Comparison of ENCODE assay signal across 16 cellular contexts in genomic region chr12:106307176-106307575, GRCh38. TPM values are rescaled to one million over a fixed set of nuclear protein-coding genes. Genes with fewer than 3 reads are reported as not detected.
DNase-seq lines count a peak whose midpoint lies in the region; ATAC-seq, FAIRE-seq and TF ChIP-seq lines count a peak whose summit lies in the region.
"Had no signal": no experiment of that assay in that cellular context is flagged by ENCODE, and none has a peak within 500 bp of the region (broad histone marks: within the 10 kb centered on the region; RNA-seq: fewer than 3 reads in every experiment).

No MANE protein-coding gene starts in this region.

- intact Hi-C loops in naive thymus-derived CD4-positive, alpha-beta T cell (cut with micrococcal nuclease) = loop anchor here (1.0 to 10.0 kb wide), 3 partner anchors 9 to 1542 kb away; no protein-coding TSS in a partner anchor

- H3K4me1 ChIP-seq in A549 = peaks cover 19% of the 10 kb centered on the region; the same call in 2 of the 3 replicates
- H3K4me1 ChIP-seq in BLaER1 = peaks cover 88% of the 10 kb centered on the region
- H3K4me1 ChIP-seq in naive thymus-derived CD4-positive, alpha-beta T cell (ENCODE audit: control insufficient read depth in 2 of 2, insufficient read depth in 2 of 2, low read length in 2 of 2) = peaks cover 15 to 44% of the 10 kb centered on the region in 2 donors

- no peak for TF ChIP-seq EP300 in A549 (IDR thresholded peaks at IDR 0.05)

- no peaks in the 10 kb centered on the region for H3K27me3 ChIP-seq in BLaER1
- no peaks in the 10 kb centered on the region for H3K27me3 ChIP-seq in naive thymus-derived CD4-positive, alpha-beta T cell (ENCODE audit: control insufficient read depth in 2 of 2, insufficient read depth in 2 of 2, low read length in 2 of 2)
- no peaks in the 10 kb centered on the region for H3K27me3 ChIP-seq in brain microvascular endothelial cell (replicated peaks)
- H3K27me3 ChIP-seq: SJCRH30 had no signal

- H3K4me2 ChIP-seq in A549 (peak overlapping the region; percentile 26; the same call in 1 of the 3 replicates), BLaER1 (peak overlapping the region; percentile 3; the same call in 1 of the 2 replicates)

- peak overlapping the region in 1 of 3 donors; percentile 93 for H3K4me3 Mint-ChIP-seq in T-cell
- H3K4me3 Mint-ChIP-seq in naive thymus-derived CD4-positive, alpha-beta T cell = peak overlapping the region in 6 of 10 donors; percentile 38 to 96 (median 56)

- CTCF ChIA-PET in A549 (lab: Yijun Ruan, JAX) = interaction anchor here (1.3 kb wide), 1 partner anchor 13 kb away, joined by 3 read pairs; no protein-coding TSS in a partner anchor
- CTCF ChIA-PET in T-cell (lab: Charles Lee) = interaction anchor here in 1 of 2 donors (3.3 kb wide), 1 partner anchor 50 kb away, joined by 17 read pairs; the partner anchor contains the start of gene POLR3B
- CTCF ChIA-PET in naive thymus-derived CD4-positive, alpha-beta T cell (lab: Charles Lee) = interaction anchor here (0.8 kb wide), 2 partner anchors 16 to 80 kb away, joined by 3 read pairs; no protein-coding TSS in a partner anchor

- H3K36me3 Mint-ChIP-seq in T-cell = peaks cover 46% of the 10 kb centered on the region
- H3K36me3 Mint-ChIP-seq in naive thymus-derived CD4-positive, alpha-beta T cell = peaks cover 2 to 19% (median 15%) of the 10 kb centered on the region in 5 donors

- H3K4me3 ChIP-seq in A549 (no peak overlapping the region), BLaER1 (no peak overlapping the region), brain microvascular endothelial cell (ENCODE audit: low read depth, low read length) (no peak overlapping the region)
- H3K4me3 ChIP-seq in naive thymus-derived CD4-positive, alpha-beta T cell (ENCODE audit: low read length) = no peak overlapping the region
- H3K4me3 ChIP-seq: K562, SJCRH30 had no signal

- peak overlapping the region; percentile 36 to 62 for H3K27ac Mint-ChIP-seq in T-cell
- peak overlapping the region in 8 of 9 donors; percentile 29 to 100 (median 60) for H3K27ac Mint-ChIP-seq in naive thymus-derived CD4-positive, alpha-beta T cell

- DNase-seq in A549 (ENCODE audit: low read depth in 1 of 2, low spot score in 1 of 2) (no peak), T-cell (no peak), brain microvascular endothelial cell (no peak), NCI-H526 (lab: John Stamatoyannopoulos, UW) (no peak)
- no peak for DNase-seq in naive thymus-derived CD4-positive, alpha-beta T cell
- DNase-seq: H7, NCI-H146, NCI-H2081 treated with DMSO at 0.1 percent for 48 hours, NCI-H2227 treated with DMSO at 0.1 percent for 48 hours, NCI-H526 treated with DMSO at 0.1 percent for 48 hours, SJCRH30 had no signal

- ATAC-seq in A549 = no peak
- ATAC-seq in T-cell (replicated peaks in 1 of 4) = no peak
- ATAC-seq in naive thymus-derived CD4-positive, alpha-beta T cell = no peak
- no peak for ATAC-seq in HG03469 (IDR thresholded peaks at IDR 0.05; ENCODE audit: unreplicated experiment)
- ATAC-seq: K562 had no signal

- no peak overlapping the region for H3K9ac ChIP-seq in BLaER1

- no peak for TF ChIP-seq POLR2A in A549 (IDR thresholded peaks at IDR 0.05; ENCODE audit: low read length)

- 11% methylated on average over 1 of the region's 1 CpG for WGBS in A549 (ENCODE audit: missing lambda C conversion rate)

- no peaks in the 10 kb centered on the region for H4K20me1 ChIP-seq in BLaER1

- H3K4me1 Mint-ChIP-seq in T-cell = peaks cover 80 to 82% (median 81%) of the 10 kb centered on the region in 3 donors
- H3K4me1 Mint-ChIP-seq in naive thymus-derived CD4-positive, alpha-beta T cell = peaks cover 36 to 90% (median 78%) of the 10 kb centered on the region in 7 donors

- FAIRE-seq in A549 (lab: Jason Lieb, UNC) = no peak
- FAIRE-seq: GM18507, K562 had no signal

- H3K27ac ChIP-seq in A549 (no peak overlapping the region), BLaER1 (no peak overlapping the region), brain microvascular endothelial cell (no peak overlapping the region)
- H3K27ac ChIP-seq in naive thymus-derived CD4-positive, alpha-beta T cell (ENCODE audit: low read depth, low read length) = peak overlapping the region; percentile 19
- H3K27ac ChIP-seq: RWPE1, SJCRH30 had no signal

- TF ChIP-seq CTCF in A549 (IDR thresholded peaks at IDR 0.05) (no peak), brain microvascular endothelial cell (IDR thresholded peaks at IDR 0.05; ENCODE audit: low read depth, low read length, missing control alignments) (no peak)

- no peaks in the 10 kb centered on the region for H3K9me3 Mint-ChIP-seq in T-cell
- no peaks in the 10 kb centered on the region for H3K9me3 Mint-ChIP-seq in naive thymus-derived CD4-positive, alpha-beta T cell

- H3K36me3 ChIP-seq in BLaER1 (no peaks in the 10 kb centered on the region), brain microvascular endothelial cell (replicated peaks) (no peaks in the 10 kb centered on the region)
- peaks cover 0 to 12% (median 4%) of the 10 kb centered on the region in 3 experiments for H3K36me3 ChIP-seq in naive thymus-derived CD4-positive, alpha-beta T cell (ENCODE audit: control insufficient read depth in 2 of 3, insufficient read depth in 3 of 3, low read length in 3 of 3)
- H3K36me3 ChIP-seq: SJCRH30 had no signal

- H3K27me3 Mint-ChIP-seq in T-cell = no peaks in the 10 kb centered on the region
- H3K27me3 Mint-ChIP-seq in naive thymus-derived CD4-positive, alpha-beta T cell = peaks cover 0 to 2% (median 0%) of the 10 kb centered on the region in 5 donors

- no peak for TF ChIP-seq RAD21 in A549 (conservative IDR thresholded peaks at IDR 0.05 in 1 of 2, IDR thresholded peaks at IDR 0.05 in 1 of 2)

- H3K9me3 ChIP-seq in A549 (no peaks in the 10 kb centered on the region), BLaER1 (no peaks in the 10 kb centered on the region)
- no peaks in the 10 kb centered on the region for H3K9me3 ChIP-seq in naive thymus-derived CD4-positive, alpha-beta T cell (ENCODE audit: control insufficient read depth in 2 of 3, low read length in 3 of 3)
- H3K9me3 ChIP-seq: SJCRH30 had no signal

- in situ Hi-C loops in brain microvascular endothelial cell (cut with HindIII; ENCODE audit: low pct_ligation_motif_present, low sequenced_read_pairs) = no loop called here

- POLR2A ChIA-PET in A549 (lab: Yijun Ruan, JAX) (no interaction called here), T-cell (lab: Charles Lee) (interaction anchor here in 1 of 2 donors (0.9 kb wide), 1 partner anchor 51 kb away, joined by 4 read pairs; the partner anchor contains the start of gene POLR3B)
- POLR2A ChIA-PET in naive thymus-derived CD4-positive, alpha-beta T cell (lab: Charles Lee) = interaction anchor here (2.5 to 7.1 kb wide), 2 partner anchors 10 to 80 kb away, joined by 7 to 74 read pairs; no protein-coding TSS in a partner anchor

TF ChIP-seq in A549, 52 proteins besides CTCF, POLR2A, EP300 and RAD21 (continues in another document):
- TF ChIP-seq GATA3 (IDR thresholded peaks at IDR 0.05; ENCODE audit: borderline replicate concordance) = no peak
- no peak for TF ChIP-seq HMGXB4 (CRISPR knock-in tag; IDR thresholded peaks at IDR 0.05; ENCODE audit: borderline replicate concordance)
- no peak for TF ChIP-seq RNF2 (IDR thresholded peaks at IDR 0.05; ENCODE audit: borderline replicate concordance, low read depth)

RNA-seq across cellular contexts. Expression of gene TCP11L2, which starts 4.6 kb away (rescaled TPM):
- polyA plus RNA-seq in A549 (2011; rRNA removed) = 16.6 and 19.7 TPM in 2 replicates
- 1.1 and 1.5 TPM in 2 replicates for polyA plus RNA-seq in A549 (2012; cell fraction: cytosol; rRNA removed)
- 1.7 and 2.4 TPM in 2 replicates for polyA plus RNA-seq in A549 (2012; cell fraction: nucleus; rRNA removed)
- 1.8 to 4.9 TPM (median 4.1 TPM) in 3 replicates for polyA plus RNA-seq in A549 (2017; fragmentation: RNase III; extraction: RNeasy Plus Mini Kit Qiagen cat#74134 plus additional on column Dnase treatment)
- 36.1 and 48.5 TPM in 2 replicates for polyA minus RNA-seq in A549 (2011; rRNA and poly(A)+ RNA removed)
- 100 to 1,000 TPM; 139 to 213 (median 157) TPM for total RNA-seq in T-cell
- 100 to 1,000 TPM in 4 of 5 experiments, 10 to 100 TPM in 1; 26.9 to 258 (median 134) TPM for total RNA-seq in naive thymus-derived CD4-positive, alpha-beta T cell
- polyA plus RNA-seq in naive thymus-derived CD4-positive, alpha-beta T cell = 10 to 100 TPM; 43.2 to 46.3 TPM

RNA-seq across cellular contexts. Expression of gene POLR3B, which starts 50.4 kb away (rescaled TPM):
- polyA plus RNA-seq in A549 (2011; rRNA removed) (9.5 and 10.7 TPM in 2 replicates), A549 (2017; fragmentation: RNase III; extraction: RNeasy Plus Mini Kit Qiagen cat#74134 plus additional on column Dnase treatment) (5.4 to 6.1 TPM (median 5.7 TPM) in 3 replicates)
- 2.9 and 3.1 TPM in 2 replicates for polyA plus RNA-seq in A549 (2012; cell fraction: cytosol; rRNA removed)
- polyA plus RNA-seq in A549 (2012; cell fraction: nucleus; rRNA removed) = 3.1 and 4.0 TPM in 2 replicates
- polyA minus RNA-seq in A549 (2011; rRNA and poly(A)+ RNA removed) = 12.3 and 12.5 TPM in 2 replicates
- 1 to 10 TPM; 6.3 to 8.4 (median 7.0) TPM for total RNA-seq in T-cell
- 1 to 10 TPM; 4.7 to 8.7 (median 6.8) TPM for total RNA-seq in naive thymus-derived CD4-positive, alpha-beta T cell
- 1 to 10 TPM; 5.0 to 7.8 TPM for polyA plus RNA-seq in naive thymus-derived CD4-positive, alpha-beta T cell

RNA-seq across cellular contexts. Expression of gene CKAP4, which starts 59.4 kb away (rescaled TPM):
- polyA plus RNA-seq in A549 (2011; rRNA removed) = 96.5 and 108 TPM in 2 replicates
- 39.5 and 50.8 TPM in 2 replicates for polyA plus RNA-seq in A549 (2012; cell fraction: cytosol; rRNA removed)
- polyA plus RNA-seq in A549 (2012; cell fraction: nucleus; rRNA removed) = 59.8 and 68.1 TPM in 2 replicates
- polyA plus RNA-seq in A549 (2017; fragmentation: RNase III; extraction: RNeasy Plus Mini Kit Qiagen cat#74134 plus additional on column Dnase treatment) = 62.6 to 71.7 TPM (median 70.4 TPM) in 3 replicates
- 36.8 and 40.3 TPM in 2 replicates for polyA minus RNA-seq in A549 (2011; rRNA and poly(A)+ RNA removed)
- 10 to 100 TPM in 4 of 5 donors, 1 to 10 TPM in 1; 9.0 to 13.8 (median 11.7) TPM for total RNA-seq in T-cell
- total RNA-seq in naive thymus-derived CD4-positive, alpha-beta T cell = 10 to 100 TPM in 4 of 5 experiments, 1 to 10 TPM in 1; 4.3 to 27.2 (median 13.0) TPM
- 1 to 10 TPM; 7.1 to 7.6 TPM for polyA plus RNA-seq in naive thymus-derived CD4-positive, alpha-beta T cell
